In genomic region chr17:38881600-38882191, GRCh38 we compare ENCODE assay signal across 1 cellular context.
A peak's percentile ranks its signal among the peaks of the same experiment; 100 is the strongest.
TF ChIP-seq lines count a peak whose summit lies in the region.

No MANE protein-coding gene starts in this region.

TF ChIP-seq in HEK293, 187 proteins besides CTCF, POLR2A, EP300 and RAD21 (continued from another document):
- TF ChIP-seq, protein P1, sequence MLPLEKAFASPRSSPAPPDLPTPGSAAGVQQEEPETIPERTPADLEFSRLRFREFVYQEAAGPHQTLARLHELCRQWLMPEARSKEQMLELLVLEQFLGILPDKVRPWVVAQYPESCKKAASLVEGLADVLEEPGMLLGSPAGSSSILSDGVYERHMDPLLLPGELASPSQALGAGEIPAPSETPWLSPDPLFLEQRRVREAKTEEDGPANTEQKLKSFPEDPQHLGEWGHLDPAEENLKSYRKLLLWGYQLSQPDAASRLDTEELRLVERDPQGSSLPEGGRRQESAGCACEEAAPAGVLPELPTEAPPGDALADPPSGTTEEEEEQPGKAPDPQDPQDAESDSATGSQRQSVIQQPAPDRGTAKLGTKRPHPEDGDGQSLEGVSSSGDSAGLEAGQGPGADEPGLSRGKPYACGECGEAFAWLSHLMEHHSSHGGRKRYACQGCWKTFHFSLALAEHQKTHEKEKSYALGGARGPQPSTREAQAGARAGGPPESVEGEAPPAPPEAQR (tag by site-specific recombination; IDR thresholded peaks at IDR 0.05): no peak
- TF ChIP-seq ZNF362 (tag by site-specific recombination; IDR thresholded peaks at IDR 0.05) (no peak), ZNF654 (tag by site-specific recombination; IDR thresholded peaks at IDR 0.05; ENCODE audit: low read depth) (no peak), ZNF302 (tag by site-specific recombination; IDR thresholded peaks at IDR 0.05; ENCODE audit: low read depth) (no peak), ZNF792 (tag by site-specific recombination; IDR thresholded peaks at IDR 0.05) (no peak), ZNF473 (tag by site-specific recombination; IDR thresholded peaks at IDR 0.05) (no peak), ZNF585B (tag by site-specific recombination; IDR thresholded peaks at IDR 0.05) (no peak), ZNF114 (tag by site-specific recombination; IDR thresholded peaks at IDR 0.05) (no peak), ZNF416 (tag by site-specific recombination; IDR thresholded peaks at IDR 0.05) (no peak), ZNF133 (tag by site-specific recombination; IDR thresholded peaks at IDR 0.05) (no peak), ZFP3 (tag by site-specific recombination; IDR thresholded peaks at IDR 0.05; ENCODE audit: low read depth) (no peak), ZNF76 (tag by site-specific recombination; IDR thresholded peaks at IDR 0.05; ENCODE audit: borderline replicate concordance, low read depth) (no peak), HIC1 (tag by site-specific recombination; IDR thresholded peaks at IDR 0.05) (no peak), KLF10 (tag by site-specific recombination; IDR thresholded peaks at IDR 0.05) (peak; percentile 52; the same call in 1 of the 2 replicates), ZNF157 (tag by site-specific recombination; IDR thresholded peaks at IDR 0.05) (no peak), ZFP69B (tag by site-specific recombination; IDR thresholded peaks at IDR 0.05) (peak; percentile 96), ZIC2 (tag by site-specific recombination; IDR thresholded peaks at IDR 0.05) (peak; percentile 81), BCL11B (tag by site-specific recombination; IDR thresholded peaks at IDR 0.05; ENCODE audit: low read depth) (no peak), ZSCAN30 (tag by site-specific recombination; IDR thresholded peaks at IDR 0.05) (0 out of 2 replicates have a peak, but pooled peaks have one; percentile 75), ZNF830 (tag by site-specific recombination; IDR thresholded peaks at IDR 0.05; ENCODE audit: low read depth) (no peak), ZNF768 (tag by site-specific recombination; IDR thresholded peaks at IDR 0.05) (no peak), ZNF776 (tag by site-specific recombination; IDR thresholded peaks at IDR 0.05; ENCODE audit: borderline replicate concordance) (peak; percentile 85; the same call in 1 of the 2 replicates), ZEB2 (tag by site-specific recombination; IDR thresholded peaks at IDR 0.05) (no peak), ZNF239 (tag by site-specific recombination; IDR thresholded peaks at IDR 0.05) (no peak), ZBTB17 (tag by site-specific recombination; IDR thresholded peaks at IDR 0.05) (peak; percentile 61; the same call in 1 of the 2 replicates), ZNF292 (tag by site-specific recombination; IDR thresholded peaks at IDR 0.05; ENCODE audit: borderline replicate concordance, low read depth) (no peak), KLF9 (tag by site-specific recombination; IDR thresholded peaks at IDR 0.05; ENCODE audit: low read depth) (no peak), ZNF335 (tag by site-specific recombination; conservative IDR thresholded peaks at IDR 0.05) (peak; percentile 88), ZNF747 (tag by site-specific recombination; IDR thresholded peaks at IDR 0.05) (no peak), SP2 (tag by site-specific recombination; IDR thresholded peaks at IDR 0.05) (no peak), SP3 (tag by site-specific recombination; IDR thresholded peaks at IDR 0.05) (no peak), IKZF3 (tag by site-specific recombination; IDR thresholded peaks at IDR 0.05) (0 out of 2 replicates have a peak, but pooled peaks have one; percentile 35), MEIS1 (CRISPR knock-in tag; IDR thresholded peaks at IDR 0.05; ENCODE audit: borderline replicate concordance) (no peak), ZNF670 (tag by site-specific recombination; IDR thresholded peaks at IDR 0.05; ENCODE audit: low read depth) (no peak), ZNF549 (tag by site-specific recombination; IDR thresholded peaks at IDR 0.05) (no peak), ZNF112 (tag by site-specific recombination; IDR thresholded peaks at IDR 0.05) (peak; percentile 42; the same call in 1 of the 2 replicates), ZBTB20 (tag by site-specific recombination; IDR thresholded peaks at IDR 0.05) (0 out of 2 replicates have a peak, but pooled peaks have one; percentile 22), ZNF350 (tag by site-specific recombination; IDR thresholded peaks at IDR 0.05) (no peak; the same call in 1 of the 2 replicates)
- TF ChIP-seq, protein P2, sequence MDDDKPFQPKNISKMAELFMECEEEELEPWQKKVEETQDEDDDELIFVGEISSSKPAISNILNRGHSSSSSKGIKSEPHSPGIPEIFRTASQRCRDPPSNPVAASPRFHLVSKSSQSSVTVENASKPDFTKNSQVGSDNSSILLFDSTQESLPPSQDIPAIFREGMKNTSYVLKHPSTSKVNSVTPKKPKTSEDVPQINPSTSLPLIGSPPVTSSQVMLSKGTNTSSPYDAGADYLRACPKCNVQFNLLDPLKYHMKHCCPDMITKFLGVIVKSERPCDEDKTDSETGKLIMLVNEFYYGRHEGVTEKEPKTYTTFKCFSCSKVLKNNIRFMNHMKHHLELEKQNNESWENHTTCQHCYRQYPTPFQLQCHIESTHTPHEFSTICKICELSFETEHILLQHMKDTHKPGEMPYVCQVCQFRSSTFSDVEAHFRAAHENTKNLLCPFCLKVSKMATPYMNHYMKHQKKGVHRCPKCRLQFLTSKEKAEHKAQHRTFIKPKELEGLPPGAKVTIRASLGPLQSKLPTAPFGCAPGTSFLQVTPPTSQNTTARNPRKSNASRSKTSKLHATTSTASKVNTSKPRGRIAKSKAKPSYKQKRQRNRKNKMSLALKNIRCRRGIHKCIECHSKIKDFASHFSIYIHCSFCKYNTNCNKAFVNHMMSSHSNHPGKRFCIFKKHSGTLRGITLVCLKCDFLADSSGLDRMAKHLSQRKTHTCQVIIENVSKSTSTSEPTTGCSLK (tag by site-specific recombination; IDR thresholded peaks at IDR 0.05): no peak
- TF ChIP-seq, protein P3, sequence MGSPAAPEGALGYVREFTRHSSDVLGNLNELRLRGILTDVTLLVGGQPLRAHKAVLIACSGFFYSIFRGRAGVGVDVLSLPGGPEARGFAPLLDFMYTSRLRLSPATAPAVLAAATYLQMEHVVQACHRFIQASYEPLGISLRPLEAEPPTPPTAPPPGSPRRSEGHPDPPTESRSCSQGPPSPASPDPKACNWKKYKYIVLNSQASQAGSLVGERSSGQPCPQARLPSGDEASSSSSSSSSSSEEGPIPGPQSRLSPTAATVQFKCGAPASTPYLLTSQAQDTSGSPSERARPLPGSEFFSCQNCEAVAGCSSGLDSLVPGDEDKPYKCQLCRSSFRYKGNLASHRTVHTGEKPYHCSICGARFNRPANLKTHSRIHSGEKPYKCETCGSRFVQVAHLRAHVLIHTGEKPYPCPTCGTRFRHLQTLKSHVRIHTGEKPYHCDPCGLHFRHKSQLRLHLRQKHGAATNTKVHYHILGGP (tag by site-specific recombination; IDR thresholded peaks at IDR 0.05): peak; percentile 57; the same call in 1 of the 2 replicates
- TF ChIP-seq, protein P4, sequence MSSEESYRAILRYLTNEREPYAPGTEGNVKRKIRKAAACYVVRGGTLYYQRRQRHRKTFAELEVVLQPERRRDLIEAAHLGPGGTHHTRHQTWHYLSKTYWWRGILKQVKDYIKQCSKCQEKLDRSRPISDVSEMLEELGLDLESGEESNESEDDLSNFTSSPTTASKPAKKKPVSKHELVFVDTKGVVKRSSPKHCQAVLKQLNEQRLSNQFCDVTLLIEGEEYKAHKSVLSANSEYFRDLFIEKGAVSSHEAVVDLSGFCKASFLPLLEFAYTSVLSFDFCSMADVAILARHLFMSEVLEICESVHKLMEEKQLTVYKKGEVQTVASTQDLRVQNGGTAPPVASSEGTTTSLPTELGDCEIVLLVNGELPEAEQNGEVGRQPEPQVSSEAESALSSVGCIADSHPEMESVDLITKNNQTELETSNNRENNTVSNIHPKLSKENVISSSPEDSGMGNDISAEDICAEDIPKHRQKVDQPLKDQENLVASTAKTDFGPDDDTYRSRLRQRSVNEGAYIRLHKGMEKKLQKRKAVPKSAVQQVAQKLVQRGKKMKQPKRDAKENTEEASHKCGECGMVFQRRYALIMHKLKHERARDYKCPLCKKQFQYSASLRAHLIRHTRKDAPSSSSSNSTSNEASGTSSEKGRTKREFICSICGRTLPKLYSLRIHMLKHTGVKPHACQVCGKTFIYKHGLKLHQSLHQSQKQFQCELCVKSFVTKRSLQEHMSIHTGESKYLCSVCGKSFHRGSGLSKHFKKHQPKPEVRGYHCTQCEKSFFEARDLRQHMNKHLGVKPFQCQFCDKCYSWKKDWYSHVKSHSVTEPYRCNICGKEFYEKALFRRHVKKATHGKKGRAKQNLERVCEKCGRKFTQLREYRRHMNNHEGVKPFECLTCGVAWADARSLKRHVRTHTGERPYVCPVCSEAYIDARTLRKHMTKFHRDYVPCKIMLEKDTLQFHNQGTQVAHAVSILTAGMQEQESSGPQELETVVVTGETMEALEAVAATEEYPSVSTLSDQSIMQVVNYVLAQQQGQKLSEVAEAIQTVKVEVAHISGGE (tag by site-specific recombination; conservative IDR thresholded peaks at IDR 0.05; ENCODE audit: low read depth): no peak
- TF ChIP-seq, protein P5, sequence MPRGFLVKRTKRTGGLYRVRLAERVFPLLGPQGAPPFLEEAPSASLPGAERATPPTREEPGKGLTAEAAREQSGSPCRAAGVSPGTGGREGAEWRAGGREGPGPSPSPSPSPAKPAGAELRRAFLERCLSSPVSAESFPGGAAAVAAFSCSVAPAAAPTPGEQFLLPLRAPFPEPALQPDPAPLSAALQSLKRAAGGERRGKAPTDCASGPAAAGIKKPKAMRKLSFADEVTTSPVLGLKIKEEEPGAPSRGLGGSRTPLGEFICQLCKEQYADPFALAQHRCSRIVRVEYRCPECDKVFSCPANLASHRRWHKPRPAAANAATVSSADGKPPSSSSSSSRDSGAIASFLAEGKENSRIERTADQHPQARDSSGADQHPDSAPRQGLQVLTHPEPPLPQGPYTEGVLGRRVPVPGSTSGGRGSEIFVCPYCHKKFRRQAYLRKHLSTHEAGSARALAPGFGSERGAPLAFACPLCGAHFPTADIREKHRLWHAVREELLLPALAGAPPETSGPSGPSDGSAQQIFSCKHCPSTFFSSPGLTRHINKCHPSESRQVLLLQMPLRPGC (tag by site-specific recombination; IDR thresholded peaks at IDR 0.05): no peak
- TF ChIP-seq, protein P6, sequence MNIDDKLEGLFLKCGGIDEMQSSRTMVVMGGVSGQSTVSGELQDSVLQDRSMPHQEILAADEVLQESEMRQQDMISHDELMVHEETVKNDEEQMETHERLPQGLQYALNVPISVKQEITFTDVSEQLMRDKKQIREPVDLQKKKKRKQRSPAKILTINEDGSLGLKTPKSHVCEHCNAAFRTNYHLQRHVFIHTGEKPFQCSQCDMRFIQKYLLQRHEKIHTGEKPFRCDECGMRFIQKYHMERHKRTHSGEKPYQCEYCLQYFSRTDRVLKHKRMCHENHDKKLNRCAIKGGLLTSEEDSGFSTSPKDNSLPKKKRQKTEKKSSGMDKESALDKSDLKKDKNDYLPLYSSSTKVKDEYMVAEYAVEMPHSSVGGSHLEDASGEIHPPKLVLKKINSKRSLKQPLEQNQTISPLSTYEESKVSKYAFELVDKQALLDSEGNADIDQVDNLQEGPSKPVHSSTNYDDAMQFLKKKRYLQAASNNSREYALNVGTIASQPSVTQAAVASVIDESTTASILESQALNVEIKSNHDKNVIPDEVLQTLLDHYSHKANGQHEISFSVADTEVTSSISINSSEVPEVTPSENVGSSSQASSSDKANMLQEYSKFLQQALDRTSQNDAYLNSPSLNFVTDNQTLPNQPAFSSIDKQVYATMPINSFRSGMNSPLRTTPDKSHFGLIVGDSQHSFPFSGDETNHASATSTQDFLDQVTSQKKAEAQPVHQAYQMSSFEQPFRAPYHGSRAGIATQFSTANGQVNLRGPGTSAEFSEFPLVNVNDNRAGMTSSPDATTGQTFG (tag by site-specific recombination; IDR thresholded peaks at IDR 0.05; ENCODE audit: borderline replicate concordance): no peak
- TF ChIP-seq, protein P7, sequence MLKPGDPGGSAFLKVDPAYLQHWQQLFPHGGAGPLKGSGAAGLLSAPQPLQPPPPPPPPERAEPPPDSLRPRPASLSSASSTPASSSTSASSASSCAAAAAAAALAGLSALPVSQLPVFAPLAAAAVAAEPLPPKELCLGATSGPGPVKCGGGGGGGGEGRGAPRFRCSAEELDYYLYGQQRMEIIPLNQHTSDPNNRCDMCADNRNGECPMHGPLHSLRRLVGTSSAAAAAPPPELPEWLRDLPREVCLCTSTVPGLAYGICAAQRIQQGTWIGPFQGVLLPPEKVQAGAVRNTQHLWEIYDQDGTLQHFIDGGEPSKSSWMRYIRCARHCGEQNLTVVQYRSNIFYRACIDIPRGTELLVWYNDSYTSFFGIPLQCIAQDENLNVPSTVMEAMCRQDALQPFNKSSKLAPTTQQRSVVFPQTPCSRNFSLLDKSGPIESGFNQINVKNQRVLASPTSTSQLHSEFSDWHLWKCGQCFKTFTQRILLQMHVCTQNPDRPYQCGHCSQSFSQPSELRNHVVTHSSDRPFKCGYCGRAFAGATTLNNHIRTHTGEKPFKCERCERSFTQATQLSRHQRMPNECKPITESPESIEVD (tag by site-specific recombination; IDR thresholded peaks at IDR 0.05): no peak
TF ChIP-seq in HEK293: peak in this region for 39.
